1 cellular context compared by ENCODE assay signal in the genomic region with DNA sequence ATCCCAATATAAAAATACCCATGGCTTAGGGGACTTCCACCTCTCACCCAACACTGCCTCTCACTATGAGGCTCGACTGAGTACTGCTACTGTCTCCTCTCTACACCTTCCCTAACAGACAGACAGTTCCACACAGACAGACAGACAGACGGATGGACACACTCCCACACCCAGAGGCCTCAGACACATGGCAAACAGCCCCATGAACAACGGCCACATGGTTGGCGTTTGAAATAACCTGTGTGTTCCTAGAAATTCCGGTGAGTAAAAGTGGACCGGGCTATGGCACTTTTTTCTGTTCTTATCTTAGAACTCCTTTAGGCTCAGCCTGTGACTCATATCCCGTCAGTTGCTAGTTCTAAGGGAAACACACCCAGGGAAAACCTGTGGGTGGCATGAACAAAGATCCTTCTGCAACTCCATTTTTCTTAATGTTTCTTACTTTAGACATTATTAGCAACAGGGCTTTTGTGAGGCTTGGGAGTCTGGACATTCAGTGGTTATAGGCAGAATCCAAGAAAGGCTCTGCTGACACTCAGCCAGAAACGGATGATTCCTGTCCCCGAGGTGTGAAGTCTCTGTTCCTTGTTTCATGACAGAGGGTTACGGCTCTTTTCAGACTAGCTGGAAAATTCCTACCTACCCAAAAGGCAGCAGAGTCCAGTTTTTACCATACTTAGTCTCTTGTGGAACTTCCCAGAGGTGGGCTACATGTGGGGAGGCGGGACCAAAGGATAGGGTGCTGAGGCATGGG.
A peak's percentile ranks its signal among the peaks of the same experiment; 100 is the strongest.
TF ChIP-seq lines count a peak whose summit lies in the region.

No MANE protein-coding gene starts in this region.

TF ChIP-seq in K562, 482 proteins besides CTCF, POLR2A, EP300 and RAD21 (continued from another document and continues in another):
- TF ChIP-seq CREBBP (IDR thresholded peaks at IDR 0.05; ENCODE audit: low read depth, low read length) (no peak), TEAD4 (IDR thresholded peaks at IDR 0.05; ENCODE audit: low read length) (peak; percentile 88), TEAD4 (CRISPR knock-in tag; IDR thresholded peaks at IDR 0.05; ENCODE audit: borderline replicate concordance) (peak; percentile 92; the same call in 1 of the 2 replicates), SRSF9 (IDR thresholded peaks at IDR 0.05; ENCODE audit: borderline replicate concordance, low read depth, low read length) (no peak), HNRNPH1 (optimal IDR thresholded peaks at IDR 0.05; ENCODE audit: low read depth, low read length) (no peak), ZC3H11A (IDR thresholded peaks at IDR 0.05; ENCODE audit: low read depth, low read length) (peak; percentile 31; the same call in 1 of the 2 replicates), KLF10 (CRISPR knock-in tag; IDR thresholded peaks at IDR 0.05) (peak; percentile 72; the same call in 1 of the 2 replicates), NRF1 (conservative IDR thresholded peaks at IDR 0.05 in 1 of 2, IDR thresholded peaks at IDR 0.05 in 1 of 2) (no peak), ZNF57 (CRISPR knock-in tag; IDR thresholded peaks at IDR 0.05) (no peak), ZNF239 (CRISPR knock-in tag; IDR thresholded peaks at IDR 0.05) (peak; percentile 48), MEIS2 (IDR thresholded peaks at IDR 0.05; ENCODE audit: partially characterized antibody) (peak; percentile 40), PHB (CRISPR knock-in tag; IDR thresholded peaks at IDR 0.05) (no peak), RB1 (IDR thresholded peaks at IDR 0.05; ENCODE audit: low read depth) (no peak), ARID1B (IDR thresholded peaks at IDR 0.05) (peak; percentile 96), PRDM10 (IDR thresholded peaks at IDR 0.05; ENCODE audit: partially characterized antibody) (peak; percentile 67), ZNF444 (CRISPR knock-in tag; IDR thresholded peaks at IDR 0.05) (no peak), ZNF583 (CRISPR knock-in tag; IDR thresholded peaks at IDR 0.05) (peak; percentile 62; the same call in 1 of the 2 replicates), LARP7 (IDR thresholded peaks at IDR 0.05) (peak; percentile 64; the same call in 1 of the 2 replicates), NCOA2 (IDR thresholded peaks at IDR 0.05; ENCODE audit: partially characterized antibody in 2 of 2) (no peak), TAF7 (tag; IDR thresholded peaks at IDR 0.05) (0 out of 2 replicates have a peak, but pooled peaks have one; percentile 31), ZBTB49 (CRISPR knock-in tag; IDR thresholded peaks at IDR 0.05; ENCODE audit: borderline replicate concordance) (peak; percentile 23; the same call in 1 of the 2 replicates), CHD4 (IDR thresholded peaks at IDR 0.05; ENCODE audit: insufficient read depth, insufficient replicate concordance, low read depth, low read length, poor library complexity, severe bottlenecking) (no peak), JUNB (CRISPR knock-in tag; conservative IDR thresholded peaks at IDR 0.05) (peak; percentile 60; the same call in 1 of the 2 replicates), RBM22 (IDR thresholded peaks at IDR 0.05; ENCODE audit: low read depth, low read length, poor library complexity, severe bottlenecking) (no peak), DEAF1 (CRISPR knock-in tag; IDR thresholded peaks at IDR 0.05) (no peak; the same call in 1 of the 2 replicates), MTA2 (IDR thresholded peaks at IDR 0.05; ENCODE audit: low read depth) (peak; percentile 58), TCF7L2 (IDR thresholded peaks at IDR 0.05; ENCODE audit: low read depth, low read length) (no peak), KLF1 (tag; IDR thresholded peaks at IDR 0.05) (no peak), SIRT6 (IDR thresholded peaks at IDR 0.05; ENCODE audit: low read depth, low read length) (no peak), RBM14 (IDR thresholded peaks at IDR 0.05; ENCODE audit: borderline replicate concordance, insufficient read depth, low read depth, low read length) (no peak), ZBTB8A (IDR thresholded peaks at IDR 0.05; ENCODE audit: partially characterized antibody) (no peak), XRCC4 (IDR thresholded peaks at IDR 0.05; ENCODE audit: extremely low read depth, insufficient read depth, insufficient read length) (no peak), E2F3 (CRISPR knock-in tag; IDR thresholded peaks at IDR 0.05) (no peak; the same call in none of the 2 replicates), ZNF133 (CRISPR knock-in tag; IDR thresholded peaks at IDR 0.05) (no peak), RFX5 (IDR thresholded peaks at IDR 0.05; ENCODE audit: low read depth, low read length) (no peak), BRD4 (IDR thresholded peaks at IDR 0.05) (no peak), L3MBTL2 (IDR thresholded peaks at IDR 0.05) (peak; percentile 96), ZC3H8 (IDR thresholded peaks at IDR 0.05) (no peak), CEBPB (tag; IDR thresholded peaks at IDR 0.05) (no peak), ZNF324 (CRISPR knock-in tag; IDR thresholded peaks at IDR 0.05) (peak; percentile 18; the same call in 1 of the 2 replicates), MCM2 (IDR thresholded peaks at IDR 0.05; ENCODE audit: low read depth) (no peak)
- TF ChIP-seq, protein P1, sequence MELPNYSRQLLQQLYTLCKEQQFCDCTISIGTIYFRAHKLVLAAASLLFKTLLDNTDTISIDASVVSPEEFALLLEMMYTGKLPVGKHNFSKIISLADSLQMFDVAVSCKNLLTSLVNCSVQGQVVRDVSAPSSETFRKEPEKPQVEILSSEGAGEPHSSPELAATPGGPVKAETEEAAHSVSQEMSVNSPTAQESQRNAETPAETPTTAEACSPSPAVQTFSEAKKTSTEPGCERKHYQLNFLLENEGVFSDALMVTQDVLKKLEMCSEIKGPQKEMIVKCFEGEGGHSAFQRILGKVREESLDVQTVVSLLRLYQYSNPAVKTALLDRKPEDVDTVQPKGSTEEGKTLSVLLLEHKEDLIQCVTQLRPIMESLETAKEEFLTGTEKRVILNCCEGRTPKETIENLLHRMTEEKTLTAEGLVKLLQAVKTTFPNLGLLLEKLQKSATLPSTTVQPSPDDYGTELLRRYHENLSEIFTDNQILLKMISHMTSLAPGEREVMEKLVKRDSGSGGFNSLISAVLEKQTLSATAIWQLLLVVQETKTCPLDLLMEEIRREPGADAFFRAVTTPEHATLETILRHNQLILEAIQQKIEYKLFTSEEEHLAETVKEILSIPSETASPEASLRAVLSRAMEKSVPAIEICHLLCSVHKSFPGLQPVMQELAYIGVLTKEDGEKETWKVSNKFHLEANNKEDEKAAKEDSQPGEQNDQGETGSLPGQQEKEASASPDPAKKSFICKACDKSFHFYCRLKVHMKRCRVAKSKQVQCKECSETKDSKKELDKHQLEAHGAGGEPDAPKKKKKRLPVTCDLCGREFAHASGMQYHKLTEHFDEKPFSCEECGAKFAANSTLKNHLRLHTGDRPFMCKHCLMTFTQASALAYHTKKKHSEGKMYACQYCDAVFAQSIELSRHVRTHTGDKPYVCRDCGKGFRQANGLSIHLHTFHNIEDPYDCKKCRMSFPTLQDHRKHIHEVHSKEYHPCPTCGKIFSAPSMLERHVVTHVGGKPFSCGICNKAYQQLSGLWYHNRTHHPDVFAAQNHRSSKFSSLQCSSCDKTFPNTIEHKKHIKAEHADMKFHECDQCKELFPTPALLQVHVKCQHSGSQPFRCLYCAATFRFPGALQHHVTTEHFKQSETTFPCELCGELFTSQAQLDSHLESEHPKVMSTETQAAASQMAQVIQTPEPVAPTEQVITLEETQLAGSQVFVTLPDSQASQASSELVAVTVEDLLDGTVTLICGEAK (IDR thresholded peaks at IDR 0.05), result no peak
- TF ChIP-seq, protein P1 (CRISPR knock-in tag; IDR thresholded peaks at IDR 0.05), result peak; percentile 59; the same call in 1 of the 2 replicates
- TF ChIP-seq, protein P2, sequence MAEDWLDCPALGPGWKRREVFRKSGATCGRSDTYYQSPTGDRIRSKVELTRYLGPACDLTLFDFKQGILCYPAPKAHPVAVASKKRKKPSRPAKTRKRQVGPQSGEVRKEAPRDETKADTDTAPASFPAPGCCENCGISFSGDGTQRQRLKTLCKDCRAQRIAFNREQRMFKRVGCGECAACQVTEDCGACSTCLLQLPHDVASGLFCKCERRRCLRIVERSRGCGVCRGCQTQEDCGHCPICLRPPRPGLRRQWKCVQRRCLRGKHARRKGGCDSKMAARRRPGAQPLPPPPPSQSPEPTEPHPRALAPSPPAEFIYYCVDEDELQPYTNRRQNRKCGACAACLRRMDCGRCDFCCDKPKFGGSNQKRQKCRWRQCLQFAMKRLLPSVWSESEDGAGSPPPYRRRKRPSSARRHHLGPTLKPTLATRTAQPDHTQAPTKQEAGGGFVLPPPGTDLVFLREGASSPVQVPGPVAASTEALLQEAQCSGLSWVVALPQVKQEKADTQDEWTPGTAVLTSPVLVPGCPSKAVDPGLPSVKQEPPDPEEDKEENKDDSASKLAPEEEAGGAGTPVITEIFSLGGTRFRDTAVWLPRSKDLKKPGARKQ (CRISPR knock-in tag; IDR thresholded peaks at IDR 0.05), result no peak
